Comparison of ENCODE assay signal across 1 cellular context in genomic region chr11:112163875-112164521, GRCh38.
TF ChIP-seq lines count a peak whose summit lies in the region.

Gene IL18 (minus strand): TSS chr11:112164094. CDS start chr11:112155053, 9,041 bp downstream.

TF ChIP-seq in GM12878, 131 proteins besides CTCF, POLR2A, EP300 and RAD21 (continued from another document):
- TF ChIP-seq, protein P1, sequence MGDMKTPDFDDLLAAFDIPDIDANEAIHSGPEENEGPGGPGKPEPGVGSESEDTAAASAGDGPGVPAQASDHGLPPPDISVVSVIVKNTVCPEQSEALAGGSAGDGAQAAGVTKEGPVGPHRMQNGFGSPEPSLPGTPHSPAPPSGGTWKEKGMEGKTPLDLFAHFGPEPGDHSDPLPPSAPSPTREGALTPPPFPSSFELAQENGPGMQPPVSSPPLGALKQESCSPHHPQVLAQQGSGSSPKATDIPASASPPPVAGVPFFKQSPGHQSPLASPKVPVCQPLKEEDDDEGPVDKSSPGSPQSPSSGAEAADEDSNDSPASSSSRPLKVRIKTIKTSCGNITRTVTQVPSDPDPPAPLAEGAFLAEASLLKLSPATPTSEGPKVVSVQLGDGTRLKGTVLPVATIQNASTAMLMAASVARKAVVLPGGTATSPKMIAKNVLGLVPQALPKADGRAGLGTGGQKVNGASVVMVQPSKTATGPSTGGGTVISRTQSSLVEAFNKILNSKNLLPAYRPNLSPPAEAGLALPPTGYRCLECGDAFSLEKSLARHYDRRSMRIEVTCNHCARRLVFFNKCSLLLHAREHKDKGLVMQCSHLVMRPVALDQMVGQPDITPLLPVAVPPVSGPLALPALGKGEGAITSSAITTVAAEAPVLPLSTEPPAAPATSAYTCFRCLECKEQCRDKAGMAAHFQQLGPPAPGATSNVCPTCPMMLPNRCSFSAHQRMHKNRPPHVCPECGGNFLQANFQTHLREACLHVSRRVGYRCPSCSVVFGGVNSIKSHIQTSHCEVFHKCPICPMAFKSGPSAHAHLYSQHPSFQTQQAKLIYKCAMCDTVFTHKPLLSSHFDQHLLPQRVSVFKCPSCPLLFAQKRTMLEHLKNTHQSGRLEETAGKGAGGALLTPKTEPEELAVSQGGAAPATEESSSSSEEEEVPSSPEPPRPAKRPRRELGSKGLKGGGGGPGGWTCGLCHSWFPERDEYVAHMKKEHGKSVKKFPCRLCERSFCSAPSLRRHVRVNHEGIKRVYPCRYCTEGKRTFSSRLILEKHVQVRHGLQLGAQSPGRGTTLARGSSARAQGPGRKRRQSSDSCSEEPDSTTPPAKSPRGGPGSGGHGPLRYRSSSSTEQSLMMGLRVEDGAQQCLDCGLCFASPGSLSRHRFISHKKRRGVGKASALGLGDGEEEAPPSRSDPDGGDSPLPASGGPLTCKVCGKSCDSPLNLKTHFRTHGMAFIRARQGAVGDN (IDR thresholded peaks at IDR 0.05) = no peak
- TF ChIP-seq ZNF274 (IDR thresholded peaks at IDR 0.05; ENCODE audit: insufficient read depth, insufficient read length) = no peak
